ENCODE assay signal across 8 cellular contexts in the genomic region with DNA sequence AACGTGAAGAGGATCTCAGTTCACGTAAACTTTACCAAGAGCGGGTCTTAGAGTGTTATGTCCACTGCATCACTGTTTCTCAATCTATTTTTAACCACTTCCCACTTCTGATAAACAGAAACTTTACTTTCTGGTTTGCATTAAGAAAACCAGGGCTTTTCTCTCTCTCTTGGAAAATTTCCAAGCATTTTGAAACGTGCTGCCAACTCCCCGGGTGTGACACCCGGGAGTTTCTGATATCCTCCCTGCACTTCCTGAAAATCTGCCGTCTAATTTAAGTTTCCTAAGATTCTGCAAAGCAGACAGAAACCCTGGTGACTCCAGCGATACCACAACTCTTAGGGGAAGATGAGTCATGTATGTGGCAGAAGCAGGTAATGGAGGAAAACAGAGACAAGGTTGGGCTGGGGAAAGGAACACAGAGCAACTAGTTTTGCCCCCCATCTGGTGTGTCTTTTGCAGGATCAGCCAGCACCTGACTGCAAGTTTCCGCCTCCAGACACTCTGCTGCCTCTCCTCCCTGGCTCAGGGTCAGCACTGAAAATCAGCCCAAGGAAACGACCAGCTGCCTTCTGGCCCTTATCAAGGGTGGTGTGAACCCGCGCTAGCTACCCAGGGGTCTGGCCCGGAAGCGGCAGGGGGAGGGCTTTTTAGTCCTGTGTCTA. TPM values are rescaled to one million over a fixed set of nuclear protein-coding genes. Genes with fewer than 3 reads are reported as not detected.
DNase-seq lines count a peak whose midpoint lies in the region; ATAC-seq and TF ChIP-seq lines count a peak whose summit lies in the region.

No MANE protein-coding gene starts in this region.

- TF ChIP-seq CTCF in Loucy (conservative IDR thresholded peaks at IDR 0.05; ENCODE audit: low read length) = no peak
- TF ChIP-seq CTCF in right lobe of liver (IDR thresholded peaks at IDR 0.05) = no peak

- TF ChIP-seq POLR2A in right lobe of liver (IDR thresholded peaks at IDR 0.05) = no peak

- peak overlapping the region; percentile 60 for H3K4me3 ChIP-seq in Loucy (ENCODE audit: low read length, poor library complexity, severe bottlenecking)
- H3K4me3 ChIP-seq in right lobe of liver = no peak overlapping the region

- peak; percentile 43 to 68 (median 64) for ATAC-seq in right lobe of liver
- ATAC-seq in GM19463 (IDR thresholded peaks at IDR 0.05; ENCODE audit: unreplicated experiment) = no peak
- ATAC-seq in GM21423 (IDR thresholded peaks at IDR 0.05; ENCODE audit: unreplicated experiment) = no peak
- no peak for ATAC-seq in GM18519 (IDR thresholded peaks at IDR 0.05; ENCODE audit: low FRiP score, unreplicated experiment)
- ATAC-seq in HG02623 (IDR thresholded peaks at IDR 0.05; ENCODE audit: unreplicated experiment) = no peak

- H3K9ac ChIP-seq in Loucy (ENCODE audit: low read depth, low read length, poor library complexity, severe bottlenecking) = peak overlapping the region; percentile 44

- H3F3A ChIP-seq in Loucy (ENCODE audit: low read depth) = no peaks in the 10 kb centered on the region

- H2AFZ ChIP-seq in Loucy (ENCODE audit: low read length) = peak overlapping the region; percentile 92

- H3K4me1 ChIP-seq in Loucy (ENCODE audit: insufficient read depth, low read length, poor library complexity, severe bottlenecking) (peaks cover 25% of the 10 kb centered on the region), right lobe of liver (peaks cover 0 to 16% (median 1%) of the 10 kb centered on the region in 4 donors)

- H3K9me3 ChIP-seq in Loucy (ENCODE audit: insufficient read depth, low read depth, low read length) = no peaks in the 10 kb centered on the region; the same call in 1 of the 2 replicates
- no peaks in the 10 kb centered on the region for H3K9me3 ChIP-seq in right lobe of liver

- 16% methylated on average over 13 of the region's 14 CpGs for WGBS in right lobe of liver (ENCODE audit: insufficient coverage, low coverage, low lambda C conversion rate, missing lambda C conversion rate)

- no peaks in the 10 kb centered on the region for H4K20me1 ChIP-seq in Loucy (ENCODE audit: insufficient read depth, low read length, poor library complexity, severe bottlenecking)

- in situ Hi-C loops in Caki2 (cut with HindIII; ENCODE audit: low pct_unique_long_range_greater_than_20kb, low sequenced_read_pairs) = loop anchor here (10.0 kb wide), 1 partner anchor 82 kb away; the partner anchor contains the start of gene FFAR3

- no peaks in the 10 kb centered on the region for H3K79me2 ChIP-seq in Loucy (ENCODE audit: insufficient read depth, low read length)

- DNase-seq in Caki2 (ENCODE audit: low read depth) (peak; percentile 33), amniotic epithelial cell (ENCODE audit: low read depth) (peak; percentile 19), right lobe of liver (no peak)

- no peaks in the 10 kb centered on the region for H3K9me2 ChIP-seq in Loucy (replicated peaks; ENCODE audit: low read depth, low read length)

- peak overlapping the region in 2 of 3 donors; percentile 10 to 19 for H3K27ac ChIP-seq in right lobe of liver

- H3K36me3 ChIP-seq in Loucy (ENCODE audit: insufficient read depth, low read length) = no peaks in the 10 kb centered on the region
- no peaks in the 10 kb centered on the region for H3K36me3 ChIP-seq in right lobe of liver

- H3K27me3 ChIP-seq in Loucy (ENCODE audit: insufficient read depth, low read length, poor library complexity, severe bottlenecking) = no peaks in the 10 kb centered on the region
- no peaks in the 10 kb centered on the region for H3K27me3 ChIP-seq in right lobe of liver

- peak overlapping the region; percentile 74 for H3K4me2 ChIP-seq in Loucy (ENCODE audit: low read depth, low read length, poor library complexity, severe bottlenecking)

- intact Hi-C loops in right lobe of liver (cut with DNase I) = no loop called here

RNA-seq across cellular contexts. Expression of gene FFAR2, which starts 11.4 kb away (rescaled TPM):
- not detected in 2 replicates for total RNA-seq in Caki2 (2014; rRNA removed; shearing (Covaris generic); ENCODE audit: low replicate concordance)
- under 1 TPM in 3 of 6 experiments, not detected in 3; 0.30 to 0.64 (median 0.35) TPM for total RNA-seq in right lobe of liver

RNA-seq across cellular contexts. Expression of gene KRTDAP, which starts 53.7 kb away (rescaled TPM):
- not detected in 2 replicates for total RNA-seq in Caki2 (2014; rRNA removed; shearing (Covaris generic); ENCODE audit: low replicate concordance)
- not detected for total RNA-seq in right lobe of liver

Comparison
In these comparisons a context has a peak if more than half of its experiments do, and no peak if none do; other contexts are left out.
1. DNase-seq: peak in Caki2 (single experiment) and amniotic epithelial cell (single experiment); none in right lobe of liver (0 of 3).
2. ATAC-seq: peak in right lobe of liver (4 of 4); none in GM19463 (single experiment), GM21423 (single experiment), GM18519 (single experiment) and HG02623 (single experiment).